In genomic region chr20:44411020-44411756, GRCh38 we compare ENCODE assay signal across 21 cellular contexts. TPM values are rescaled to one million over a fixed set of nuclear protein-coding genes. Genes with fewer than 3 reads are reported as not detected.
"Had no signal": no experiment of that assay in that cellular context is flagged by ENCODE, and none has a peak within 500 bp of the region (broad histone marks: within the 10 kb centered on the region; RNA-seq: fewer than 3 reads in every experiment).

No MANE protein-coding gene starts in this region.

- H3K4me3 Mint-ChIP-seq: activated CD4-positive, alpha-beta T cell treated with anti-CD3 and anti-CD28 coated beads, Interleukin-2, amount 10 ng/mL, durations not matched to agents 7 days and 5 days; activated CD8-positive, alpha-beta T cell treated with anti-CD3 and anti-CD28 coated beads, Interleukin-2, amount 10 ng/mL, durations not matched to agents 7 days and 5 days; activated naive CD8-positive, alpha-beta T cell treated with anti-CD3 and anti-CD28 coated beads, Interleukin-2, amount 50 U/mL, for 24 hours; activated T-cell treated with anti-CD3 and anti-CD28 coated beads, Interleukin-2, amount 50 U/mL, for 24 hours; central memory CD8-positive, alpha-beta T cell; T-cell had no signal

- ATAC-seq: activated CD4-positive, CD25-positive, alpha-beta regulatory T cell treated with anti-CD3 and anti-CD28 coated beads, Interleukin-2, amount 50 U/mL, for 24 hours; activated CD8-positive, alpha-beta T cell treated with anti-CD3 and anti-CD28 coated beads, Interleukin-2, amount 10 ng/mL, durations not matched to agents 7 days and 5 days; activated naive CD8-positive, alpha-beta T cell treated with anti-CD3 and anti-CD28 coated beads, Interleukin-2, amount 50 U/mL, for 24 hours; foreskin keratinocyte; SK-N-SH treated with all-trans-retinoic acid at 6 μM for 48 hours; T-cell had no signal

- H3K9me3 Mint-ChIP-seq: activated CD4-positive, alpha-beta T cell treated with anti-CD3 and anti-CD28 coated beads, Interleukin-2, amount 10 ng/mL, durations not matched to agents 7 days and 5 days; activated naive CD8-positive, alpha-beta T cell treated with anti-CD3 and anti-CD28 coated beads, Interleukin-2, amount 50 U/mL, for 24 hours; activated T-cell treated with anti-CD3 and anti-CD28 coated beads, Interleukin-2, amount 50 U/mL, for 24 hours; activated T-helper 2 cell treated with anti-CD3 and anti-CD28 coated beads, Interferon-gamma antibody, Interleukin-2, Interleukin-4, amounts not matched to agents 10 μg/mL and 5 μg/mL and 100 μg/mL, durations not matched to agents 14 hours and 24 hours and 36 hours; central memory CD8-positive, alpha-beta T cell; T-cell had no signal

- H3K4me1 Mint-ChIP-seq: activated CD4-positive, alpha-beta T cell treated with anti-CD3 and anti-CD28 coated beads, Interleukin-2, amount 10 ng/mL, durations not matched to agents 7 days and 5 days; activated naive CD8-positive, alpha-beta T cell treated with anti-CD3 and anti-CD28 coated beads, Interleukin-2, amount 50 U/mL, for 24 hours; T-cell had no signal

- H3K27me3 ChIP-seq: colonic mucosa, uterus had no signal

- H3K4me1 ChIP-seq: colonic mucosa, tibial artery, uterus had no signal

- H3K27ac ChIP-seq: colonic mucosa, foreskin keratinocyte, tibial artery, uterus had no signal

- H3K36me3 ChIP-seq: colonic mucosa, tibial artery, uterus had no signal

- H3K36me3 Mint-ChIP-seq: T-cell had no signal

- H3K9me3 ChIP-seq: colonic mucosa, tibial artery, uterus had no signal

- H3K27ac Mint-ChIP-seq: activated CD4-positive, alpha-beta T cell treated with anti-CD3 and anti-CD28 coated beads, Interleukin-2, amount 10 ng/mL, durations not matched to agents 7 days and 5 days; activated CD8-positive, alpha-beta T cell treated with anti-CD3 and anti-CD28 coated beads, Interleukin-2, amount 10 ng/mL, durations not matched to agents 7 days and 5 days; activated naive CD8-positive, alpha-beta T cell treated with anti-CD3 and anti-CD28 coated beads, Interleukin-2, amount 50 U/mL, for 24 hours; activated T-cell treated with anti-CD3 and anti-CD28 coated beads, Interleukin-2, amount 50 U/mL, for 24 hours; activated T-helper 2 cell treated with anti-CD3 and anti-CD28 coated beads, Interferon-gamma antibody, Interleukin-2, Interleukin-4, amounts not matched to agents 10 μg/mL and 5 μg/mL and 100 μg/mL, durations not matched to agents 14 hours and 24 hours and 36 hours; T-cell had no signal

- DNase-seq: activated CD4-positive, alpha-beta T cell treated with anti-CD3 and anti-CD28 coated beads, Interleukin-2, amount 10 ng/mL, durations not matched to agents 7 days and 5 days; activated CD8-positive, alpha-beta T cell treated with anti-CD3 and anti-CD28 coated beads, Interleukin-2, amount 10 ng/mL, durations not matched to agents 7 days and 5 days; activated naive CD4-positive, alpha-beta T cell treated with Interleukin-2 at 50 U/mL for 16 hours; activated naive CD8-positive, alpha-beta T cell treated with anti-CD3 and anti-CD28 coated beads, Interleukin-2, amount 50 U/mL, for 24 hours; activated T-cell treated with anti-CD3 and anti-CD28 coated beads, Interleukin-2, amount 50 U/mL, for 24 hours; colonic mucosa; foreskin keratinocyte; stimulated activated naive CD4-positive, alpha-beta T cell treated with Interleukin-2 at 50 U/mL for 16 hours; substantia nigra; T-cell; T1000; tibial artery; uterus had no signal

- H3K4me3 ChIP-seq: colonic mucosa, tibial artery, uterus had no signal

RNA-seq across cellular contexts. Expression of gene HNF4A, which starts 55.7 kb away (rescaled TPM):
- total RNA-seq: activated CD4-positive, alpha-beta T cell treated with anti-CD3 and anti-CD28 coated beads, Interleukin-2, amount 10 ng/mL, durations not matched to agents 7 days and 5 days; activated CD8-positive, alpha-beta T cell treated with anti-CD3 and anti-CD28 coated beads, Interleukin-2, amount 10 ng/mL, durations not matched to agents 7 days and 5 days; activated T-helper 2 cell treated with anti-CD3 and anti-CD28 coated beads, Interferon-gamma antibody, Interleukin-2, Interleukin-4, amounts not matched to agents 10 μg/mL and 5 μg/mL and 100 μg/mL, durations not matched to agents 14 hours and 24 hours and 36 hours; aorta; epithelial cell of proximal tubule; fibroblast of lung; foreskin keratinocyte; lower leg skin had no signal
